20 cellular contexts compared by ENCODE assay signal in the genomic region with DNA sequence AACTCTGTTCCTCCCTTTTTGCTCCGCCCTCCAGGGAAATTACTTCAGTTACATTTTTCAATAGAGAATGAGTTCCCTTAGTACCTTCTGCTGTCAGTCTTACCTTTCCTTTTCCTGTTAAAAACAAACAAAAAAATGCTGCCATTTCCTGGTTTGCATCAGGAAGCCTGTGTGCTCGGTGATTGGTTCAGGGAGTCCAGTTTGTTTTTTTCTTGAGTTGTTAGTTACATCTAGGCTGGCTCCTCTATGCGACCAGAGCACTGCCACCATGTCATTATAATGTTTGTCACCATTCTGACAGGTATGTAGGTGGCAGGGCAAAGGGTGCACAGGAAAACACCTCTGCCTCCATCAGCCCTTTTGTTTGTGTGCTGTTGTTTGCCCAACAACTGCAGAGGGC.
"Had no signal": no experiment of that assay in that cellular context is flagged by ENCODE, and none has a peak within 500 bp of the region (broad histone marks: within the 10 kb centered on the region; RNA-seq: fewer than 3 reads in every experiment).

No MANE protein-coding gene starts in this region.

- H3K27me3 ChIP-seq: cardiac muscle cell, sigmoid colon, suprapubic skin, upper lobe of right lung had no signal

- H3K9me3 ChIP-seq: suprapubic skin had no signal

- H3K4me1 ChIP-seq: heart left ventricle, sigmoid colon, suprapubic skin, upper lobe of right lung had no signal

- ATAC-seq: activated naive CD8-positive, alpha-beta T cell treated with anti-CD3 and anti-CD28 coated beads, Interleukin-2, amount 50 U/mL, for 24 hours; activated T-cell treated with anti-CD3 and anti-CD28 coated beads, Interleukin-2, amount 50 U/mL, for 72 hours; heart left ventricle; left ventricle myocardium superior; upper lobe of right lung had no signal

- H3K27ac ChIP-seq: cardiac muscle cell, heart left ventricle, sigmoid colon, suprapubic skin, upper lobe of right lung had no signal

- H3K4me3 ChIP-seq: cardiac muscle cell, heart left ventricle, sigmoid colon, suprapubic skin, upper lobe of right lung had no signal

- DNase-seq: activated CD4-positive, alpha-beta T cell treated with anti-CD3 and anti-CD28 coated beads for 1 hour; activated CD4-positive, alpha-beta T cell treated with anti-CD3 and anti-CD28 coated beads, Interleukin-2, amount 50 U/mL, for 48 hours; activated naive CD4-positive, alpha-beta T cell; activated naive CD8-positive, alpha-beta T cell treated with anti-CD3 and anti-CD28 coated beads, Interleukin-2, amount 50 U/mL, for 24 hours; activated T-cell treated with anti-CD3 and anti-CD28 coated beads, Interleukin-2, amount 50 U/mL, for 72 hours; foreskin melanocyte; heart left ventricle; islet precursor cell; left ventricle myocardium superior; mesenchymal stem cell; nephron progenitor cell; sigmoid colon; stimulated activated CD4-positive, alpha-beta T cell treated with anti-CD3 and anti-CD28 coated beads, Interleukin-2, amount 100 ng/mL, for 48 hours; stimulated activated naive CD4-positive, alpha-beta T cell treated with Interleukin-2 at 50 U/mL for 16 hours; T-helper 9 cell; upper lobe of right lung had no signal

- H3K4me3 Mint-ChIP-seq: activated naive CD8-positive, alpha-beta T cell treated with anti-CD3 and anti-CD28 coated beads, Interleukin-2, amount 50 U/mL, for 24 hours; activated T-cell treated with anti-CD3 and anti-CD28 coated beads, Interleukin-2, amount 50 U/mL, for 72 hours; nephron progenitor cell had no signal

- FAIRE-seq: astrocyte, endothelial cell of umbilical vein had no signal

- H3K27ac Mint-ChIP-seq: activated naive CD8-positive, alpha-beta T cell treated with anti-CD3 and anti-CD28 coated beads, Interleukin-2, amount 50 U/mL, for 24 hours; activated T-cell treated with anti-CD3 and anti-CD28 coated beads, Interleukin-2, amount 50 U/mL, for 72 hours; nephron progenitor cell had no signal

- H3K36me3 ChIP-seq: cardiac muscle cell, heart left ventricle, sigmoid colon, suprapubic skin, upper lobe of right lung had no signal

- H3K4me1 Mint-ChIP-seq: activated naive CD8-positive, alpha-beta T cell treated with anti-CD3 and anti-CD28 coated beads, Interleukin-2, amount 50 U/mL, for 24 hours had no signal
